In the genomic region with DNA sequence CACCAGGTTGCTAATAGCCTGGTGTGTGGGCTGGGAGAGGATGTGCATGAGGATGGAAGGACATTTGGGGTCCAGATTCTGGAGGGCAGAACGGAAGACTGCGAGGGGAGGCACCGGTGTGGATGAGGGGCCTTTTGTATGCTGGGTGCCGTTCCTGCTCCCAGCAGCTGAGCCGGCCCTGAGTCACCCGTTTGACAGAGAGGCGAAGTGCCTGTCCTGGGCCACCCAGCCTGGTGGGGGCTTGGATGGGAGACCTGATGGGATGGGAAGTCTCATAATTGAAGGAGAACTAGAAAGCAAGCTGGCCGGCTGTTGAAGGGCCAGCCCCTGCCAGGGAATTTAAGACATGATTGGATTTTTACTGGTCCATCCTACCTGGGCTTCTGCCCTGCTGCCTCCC, we compare ENCODE assay signal across 1 cellular context.
TF ChIP-seq lines count a peak whose summit lies in the region.

No MANE protein-coding gene starts in this region.

TF ChIP-seq in H1, 55 proteins besides CTCF, POLR2A, EP300 and RAD21:
- TF ChIP-seq CEBPB (IDR thresholded peaks at IDR 0.05; ENCODE audit: low read depth, low read length) (no peak), JUND (IDR thresholded peaks at IDR 0.05; ENCODE audit: low read length) (no peak), KDM1A (IDR thresholded peaks at IDR 0.05; ENCODE audit: borderline replicate concordance, low read length) (no peak), SP1 (IDR thresholded peaks at IDR 0.05; ENCODE audit: low read depth, low read length) (no peak), EZH2 (IDR thresholded peaks at IDR 0.05; ENCODE audit: low read depth, low read length, severe bottlenecking) (no peak), TBP (IDR thresholded peaks at IDR 0.05; ENCODE audit: low read depth, low read length) (no peak), PHF8 (conservative IDR thresholded peaks at IDR 0.05; ENCODE audit: low read depth, low read length) (no peak)
